ENCODE assay signal across 19 cellular contexts in the genomic region with DNA sequence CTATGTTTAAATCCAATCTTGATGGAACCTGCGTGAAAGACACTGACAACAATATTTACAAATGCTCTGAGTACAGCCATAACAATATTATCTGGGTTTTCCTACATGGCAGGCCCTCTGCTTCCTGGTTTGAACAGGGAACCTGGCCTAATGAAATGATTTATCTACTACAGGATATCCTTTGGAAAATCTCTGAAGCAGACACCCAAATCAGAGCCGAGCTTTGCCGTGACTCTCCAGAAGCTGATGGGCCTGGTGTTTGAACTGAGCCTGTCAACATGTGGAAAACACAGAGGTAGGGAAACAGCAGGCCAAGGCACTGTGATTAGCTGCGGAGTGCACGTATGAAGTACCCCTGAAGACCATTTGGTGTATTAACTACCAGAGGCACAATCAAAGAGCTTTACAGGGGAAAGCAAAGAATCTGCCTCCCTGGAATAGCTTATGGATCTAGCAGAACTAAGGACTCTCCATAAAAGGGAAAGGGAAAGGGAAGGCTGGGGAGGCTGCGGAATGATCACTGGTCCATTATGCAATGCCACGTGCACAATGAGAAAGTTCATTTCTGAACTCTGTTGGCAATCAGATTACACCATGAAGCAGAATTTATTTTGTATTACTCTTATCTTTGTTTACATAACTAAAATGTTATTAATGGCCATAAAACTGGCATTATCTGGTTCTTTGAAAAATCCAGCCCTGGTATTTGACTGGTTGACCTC.
A peak's percentile ranks its signal among the peaks of the same experiment; 100 is the strongest.
DNase-seq lines count a peak whose midpoint lies in the region; ATAC-seq, FAIRE-seq and TF ChIP-seq lines count a peak whose summit lies in the region.
"Had no signal": no experiment of that assay in that cellular context is flagged by ENCODE, and none has a peak within 500 bp of the region (broad histone marks: within the 10 kb centered on the region; RNA-seq: fewer than 3 reads in every experiment).

No MANE protein-coding gene starts in this region.

- H3K36me3 ChIP-seq in neural cell (ENCODE audit: insufficient read depth, low read length) (no peaks in the 10 kb centered on the region), urinary bladder (ENCODE audit: insufficient read depth) (no peaks in the 10 kb centered on the region)

- H3F3A ChIP-seq in neural cell (ENCODE audit: insufficient read depth, low read length, poor library complexity, severe bottlenecking), result no peaks in the 10 kb centered on the region

- no peak overlapping the region for H3K4me3 ChIP-seq in fibroblast of villous mesenchyme (ENCODE audit: low read depth, low read length)
- H3K4me3 ChIP-seq in neural cell (ENCODE audit: low read length), result no peak overlapping the region
- no peak overlapping the region for H3K4me3 ChIP-seq in urinary bladder (ENCODE audit: low read depth, low read length)
- H3K4me3 ChIP-seq: GM12878, K562, SK-N-MC had no signal

- no peak for TF ChIP-seq CTCF in fibroblast of villous mesenchyme (IDR thresholded peaks at IDR 0.05; ENCODE audit: insufficient read depth, low read depth, low read length)
- TF ChIP-seq CTCF in neural cell (IDR thresholded peaks at IDR 0.05; ENCODE audit: poor library complexity, severe bottlenecking), result no peak

- no peaks in the 10 kb centered on the region for H4K20me1 ChIP-seq in neural cell (ENCODE audit: insufficient read depth)

- no peak for ATAC-seq in HG02970 (IDR thresholded peaks at IDR 0.05; ENCODE audit: low FRiP score, unreplicated experiment)
- ATAC-seq: GM12878; K562; left colon; sciatic nerve; stimulated activated effector memory CD8-positive, alpha-beta T cell treated with anti-CD3 and anti-CD28 coated beads, Interleukin-12 subunit alpha, Interleukin-12 subunit beta, amount 100 ng/mL, for 72 hours had no signal

- no peak for TF ChIP-seq EP300 in neural cell (conservative IDR thresholded peaks at IDR 0.05; ENCODE audit: poor library complexity, severe bottlenecking)

- TF ChIP-seq POLR2A in GM12892 (IDR thresholded peaks at IDR 0.05; ENCODE audit: low read depth, low read length), result no peak

- no peak for TF ChIP-seq RAD21 in neural cell (conservative IDR thresholded peaks at IDR 0.05)

- 39% methylated on average over 7 of the region's 7 CpGs for WGBS in urinary bladder

- FAIRE-seq in GM12892 (lab: Jason Lieb, UNC), result no peak
- FAIRE-seq: GM12878, K562 had no signal

- H2AFZ ChIP-seq in neural cell (ENCODE audit: low read depth, low read length), result no peak overlapping the region

- H3K27me3 ChIP-seq in neural cell (ENCODE audit: insufficient read depth, low read depth, low read length), result no peaks in the 10 kb centered on the region

- peaks cover 6% of the 10 kb centered on the region for H3K79me2 ChIP-seq in neural cell (replicated peaks; ENCODE audit: insufficient read depth, low read length)

- DNase-seq in DMS153 (lab: John Stamatoyannopoulos, UW) (peak; percentile 16), DMS153 treated with DMSO at 0.1 percent for 48 hours (lab: John Stamatoyannopoulos, UW; ENCODE audit: unreplicated experiment) (no peak), fibroblast of villous mesenchyme (ENCODE audit: low read depth) (peak; percentile 90), GM12892 (ENCODE audit: insufficient read length) (no peak), NOMO-1 treated with dmso at 0.1 percent for 144 hours (lab: John Stamatoyannopoulos, UW; ENCODE audit: unreplicated experiment) (no peak)
- DNase-seq: CD4-positive, CD25-positive, alpha-beta regulatory T cell; hypothalamus; left colon; NCI-H1092; OCI-M1 had no signal

- no peak overlapping the region for H3K27ac ChIP-seq in neural cell (ENCODE audit: low read length)
- H3K27ac ChIP-seq in urinary bladder (ENCODE audit: low read depth), result peak overlapping the region; percentile 39
- H3K27ac ChIP-seq: 22Rv1, SK-N-MC had no signal

- H3K9me3 ChIP-seq in neural cell (ENCODE audit: low read length), result no peaks in the 10 kb centered on the region

- H3K9ac ChIP-seq in neural cell (ENCODE audit: low read length), result no peak overlapping the region

- no peak overlapping the region for H3K4me2 ChIP-seq in neural cell (ENCODE audit: low read length)

- H3K9me2 ChIP-seq in neural cell (ENCODE audit: insufficient read depth, low read length), result no peaks in the 10 kb centered on the region

- no peaks in the 10 kb centered on the region for H3K4me1 ChIP-seq in urinary bladder (ENCODE audit: insufficient read depth)

TF ChIP-seq in neural cell, 6 proteins besides CTCF, POLR2A, EP300 and RAD21:
- TF ChIP-seq POLR2AphosphoS5 (IDR thresholded peaks at IDR 0.05) (peak; percentile 7), SMC3 (conservative IDR thresholded peaks at IDR 0.05; ENCODE audit: poor library complexity) (no peak)

Comparison
In these comparisons a context has a peak if more than half of its experiments do, and no peak if none do; other contexts are left out.
1. DNase-seq: peak in DMS153 (single experiment) and fibroblast of villous mesenchyme (single experiment); none in DMS153 treated with DMSO at 0.1 percent for 48 hours (single experiment), GM12892 (single experiment) and NOMO-1 treated with dmso at 0.1 percent for 144 hours (single experiment).